Comparison of ENCODE assay signal across 8 cellular contexts in the genomic region with DNA sequence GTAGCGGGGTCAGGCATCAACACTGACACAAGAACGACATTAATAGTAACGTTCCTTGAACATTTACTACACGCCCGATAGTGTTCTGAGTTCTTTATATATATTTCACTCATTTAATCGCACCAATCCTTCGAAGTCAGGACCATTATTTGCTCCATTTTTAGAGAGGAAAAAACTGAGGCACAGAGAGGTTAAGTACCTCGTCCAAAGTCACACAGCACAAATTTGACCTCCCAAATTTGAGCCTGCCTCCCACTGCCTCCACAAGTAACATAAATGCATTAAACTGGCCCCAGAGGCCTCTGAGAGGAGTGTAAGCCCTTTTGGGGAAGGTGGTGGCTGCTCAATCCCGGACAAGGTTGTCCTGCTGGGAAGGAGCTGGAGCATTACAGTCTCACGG. TPM values are rescaled to one million over a fixed set of nuclear protein-coding genes. Genes with fewer than 3 reads are reported as not detected.
DNase-seq lines count a peak whose midpoint lies in the region; ATAC-seq and TF ChIP-seq lines count a peak whose summit lies in the region.

No MANE protein-coding gene starts in this region.

- peaks cover 15 to 47% (median 41%) of the 10 kb centered on the region in 3 donors for H3K4me1 Mint-ChIP-seq in IgD-negative memory B cell
- peaks cover 14% of the 10 kb centered on the region for H3K4me1 Mint-ChIP-seq in neural crest cell

- TF ChIP-seq CTCF in BE2C (IDR thresholded peaks at IDR 0.05; ENCODE audit: low read depth, low read length) = no peak
- no peak for TF ChIP-seq CTCF in dorsolateral prefrontal cortex (IDR thresholded peaks at IDR 0.05 in 54 of 56, conservative IDR thresholded peaks at IDR 0.05 in 2 of 56; ENCODE audit: low read depth in 1 of 56, partially characterized antibody in 56 of 56)
- no peak for TF ChIP-seq CTCF in neural crest cell (conservative IDR thresholded peaks at IDR 0.05)

- no peak overlapping the region for H3K27ac ChIP-seq in dorsolateral prefrontal cortex

- no peaks in the 10 kb centered on the region for H3K9me3 ChIP-seq in BE2C

- no peaks in the 10 kb centered on the region for H3K27me3 Mint-ChIP-seq in IgD-negative memory B cell
- H3K27me3 Mint-ChIP-seq in neural crest cell (ENCODE audit: low read depth) = peaks cover 18% of the 10 kb centered on the region

- no peaks in the 10 kb centered on the region for H3K36me3 ChIP-seq in BE2C

- ATAC-seq in GM21619 (IDR thresholded peaks at IDR 0.05; ENCODE audit: unreplicated experiment) (no peak), HG03521 (IDR thresholded peaks at IDR 0.05; ENCODE audit: unreplicated experiment) (no peak), HG03196 (IDR thresholded peaks at IDR 0.05; ENCODE audit: unreplicated experiment) (no peak)

- DNase-seq in BE2C (no peak), dorsolateral prefrontal cortex (no peak), neural crest cell (ENCODE audit: low read depth, low spot score) (no peak), HK-2 (ENCODE audit: unreplicated experiment) (no peak)

- H3K36me3 Mint-ChIP-seq in IgD-negative memory B cell (peaks cover 3% of the 10 kb centered on the region), neural crest cell (ENCODE audit: low read depth) (no peaks in the 10 kb centered on the region)

- H3K4me1 ChIP-seq in BE2C = peaks cover 7% of the 10 kb centered on the region

- intact Hi-C loops in dorsolateral prefrontal cortex (cut with DNase I) = no loop called here

- H3K9me3 Mint-ChIP-seq in IgD-negative memory B cell = no peaks in the 10 kb centered on the region
- no peaks in the 10 kb centered on the region for H3K9me3 Mint-ChIP-seq in neural crest cell

- H3K4me3 ChIP-seq in BE2C (ENCODE audit: low read depth, low read length) (peak overlapping the region; percentile 52), dorsolateral prefrontal cortex (peak overlapping the region in 48 of 59 donors; percentile 30 to 69 (median 52))

- H3K27ac Mint-ChIP-seq in IgD-negative memory B cell (no peak overlapping the region), neural crest cell (ENCODE audit: unreplicated experiment) (no peak overlapping the region)

- H3K4me3 Mint-ChIP-seq in IgD-negative memory B cell (peak overlapping the region; percentile 47 to 94 (median 76)), neural crest cell (peak overlapping the region; percentile 31)

- H3K27me3 ChIP-seq in BE2C = no peaks in the 10 kb centered on the region
- H3K27me3 ChIP-seq in dorsolateral prefrontal cortex = peaks cover 0 to 21% (median 0%) of the 10 kb centered on the region in 45 donors

RNA-seq across cellular contexts. Expression of gene RGS14, which starts 5.8 kb away (rescaled TPM):
- 11.1 TPM for polyA plus RNA-seq in BE2C (2012; ENCODE audit: insufficient read depth, insufficient read length, low read depth)
- polyA plus RNA-seq in IgD-negative memory B cell = 49.5 TPM
- 10 to 100 TPM in 117 of 120 experiments, 1 to 10 TPM in 3; 3.8 to 52.2 (median 23.9) TPM for total RNA-seq in dorsolateral prefrontal cortex
- total RNA-seq in neural crest cell = 12.3 and 15.7 TPM in 2 replicates

RNA-seq across cellular contexts. Expression of gene LMAN2, which starts 12.1 kb away (rescaled TPM):
- polyA plus RNA-seq in BE2C (2012; ENCODE audit: insufficient read depth, insufficient read length, low read depth) = 463 TPM
- 171 TPM for polyA plus RNA-seq in IgD-negative memory B cell
- total RNA-seq in dorsolateral prefrontal cortex = 10 to 100 TPM; 37.8 to 73.4 (median 52.2) TPM
- 73.0 and 80.5 TPM in 2 replicates for total RNA-seq in neural crest cell

RNA-seq across cellular contexts. Expression of gene SLC34A1, which starts 20.7 kb away (rescaled TPM):
- not detected for polyA plus RNA-seq in BE2C (2012; ENCODE audit: insufficient read depth, insufficient read length, low read depth)
- not detected for polyA plus RNA-seq in IgD-negative memory B cell
- total RNA-seq in dorsolateral prefrontal cortex = not detected
- 0.16 TPM in 1 of 2 replicates, not detected in the other for total RNA-seq in neural crest cell

RNA-seq across cellular contexts. Expression of gene PFN3, which starts 36.9 kb away (rescaled TPM):
- polyA plus RNA-seq in BE2C (2012; ENCODE audit: insufficient read depth, insufficient read length, low read depth) = not detected
- not detected for polyA plus RNA-seq in IgD-negative memory B cell
- not detected for total RNA-seq in dorsolateral prefrontal cortex
- not detected in 2 replicates for total RNA-seq in neural crest cell

RNA-seq across cellular contexts. Expression of gene F12, which starts 45.8 kb away (rescaled TPM):
- 68.2 TPM for polyA plus RNA-seq in BE2C (2012; ENCODE audit: insufficient read depth, insufficient read length, low read depth)
- 0.78 TPM for polyA plus RNA-seq in IgD-negative memory B cell
- total RNA-seq in dorsolateral prefrontal cortex = 10 to 100 TPM in 15 of 120 experiments, 1 to 10 TPM in 105; 1.8 to 14.5 (median 7.5) TPM
- 2.3 and 2.7 TPM in 2 replicates for total RNA-seq in neural crest cell
